Comparison of ENCODE assay signal across 8 cellular contexts in genomic region chr11:47399860-47400812, GRCh38. TPM values are rescaled to one million over a fixed set of nuclear protein-coding genes. Genes with fewer than 3 reads are reported as not detected.
DNase-seq lines count a peak whose midpoint lies in the region; ATAC-seq and TF ChIP-seq lines count a peak whose summit lies in the region.

No MANE protein-coding gene starts in this region.

- 0 out of 2 replicates have a peak, but pooled peaks cover 4% of the 10 kb centered on the region for H3K4me1 ChIP-seq in Caco-2
- peaks cover 6% of the 10 kb centered on the region for H3K4me1 ChIP-seq in prostate gland (replicated peaks)

- CTCF ChIA-PET in Caco-2 (lab: Charles Lee) = interaction anchor here (0.6 to 0.7 kb wide), 4 partner anchors 23 to 153 kb away, joined by 3 to 8 read pairs (median 4); no protein-coding TSS in a partner anchor

- no peaks in the 10 kb centered on the region for H3K9me3 ChIP-seq in Caco-2
- H3K9me3 ChIP-seq in prostate gland = no peaks in the 10 kb centered on the region

- TF ChIP-seq CTCF in Caco-2 (IDR thresholded peaks at IDR 0.05; ENCODE audit: insufficient read depth in 1 of 2, low read depth in 1 of 2, low read length in 1 of 2, severe bottlenecking in 1 of 2, unreplicated experiment in 1 of 2) = no peak
- no peak for TF ChIP-seq CTCF in foreskin fibroblast (IDR thresholded peaks at IDR 0.05; ENCODE audit: low read depth, low read length)
- TF ChIP-seq CTCF in prostate gland (IDR thresholded peaks at IDR 0.05) = no peak

- H3K27me3 Mint-ChIP-seq in Caco-2 (ENCODE audit: insufficient read depth, unreplicated experiment) = no peaks in the 10 kb centered on the region
- H3K27me3 Mint-ChIP-seq in activated T-cell treated with anti-CD3 and anti-CD28 coated beads, Interleukin-2, amount 50 U/mL, for 24 hours = no peaks in the 10 kb centered on the region

- intact Hi-C loops in Caco-2 (cut with micrococcal nuclease; ENCODE audit: unreplicated experiment) (no loop called here), prostate gland (cut with DNase I) (loop anchor here (10.0 kb wide), 1 partner anchor 155 kb away; the partner anchor contains the start of gene CELF1)

- no peaks in the 10 kb centered on the region for H3K4me1 Mint-ChIP-seq in Caco-2 (ENCODE audit: low read depth, unreplicated experiment)
- H3K4me1 Mint-ChIP-seq in activated T-cell treated with anti-CD3 and anti-CD28 coated beads, Interleukin-2, amount 50 U/mL, for 24 hours (ENCODE audit: low read depth) = peaks cover 18% of the 10 kb centered on the region

- peak overlapping the region; percentile 45 for H3K4me3 ChIP-seq in Caco-2 (ENCODE audit: low read depth, low read length)
- H3K4me3 ChIP-seq in foreskin fibroblast (ENCODE audit: low read depth in 1 of 2, low read length in 2 of 2) = peak overlapping the region; percentile 55 to 65
- H3K4me3 ChIP-seq in prostate gland = peak overlapping the region; percentile 42 to 53

- H3K27me3 ChIP-seq in Caco-2 (replicated peaks; ENCODE audit: control insufficient read depth, insufficient read depth, low read length) (no peaks in the 10 kb centered on the region), prostate gland (replicated peaks; ENCODE audit: insufficient read depth) (no peaks in the 10 kb centered on the region)

- H3K9me3 Mint-ChIP-seq in Caco-2 (ENCODE audit: unreplicated experiment) = no peaks in the 10 kb centered on the region
- H3K9me3 Mint-ChIP-seq in activated T-cell treated with anti-CD3 and anti-CD28 coated beads, Interleukin-2, amount 50 U/mL, for 24 hours = no peaks in the 10 kb centered on the region

- H3K36me3 Mint-ChIP-seq in Caco-2 (ENCODE audit: insufficient read depth, unreplicated experiment) = no peaks in the 10 kb centered on the region
- H3K36me3 Mint-ChIP-seq in activated T-cell treated with anti-CD3 and anti-CD28 coated beads, Interleukin-2, amount 50 U/mL, for 24 hours (ENCODE audit: low read depth) = no peaks in the 10 kb centered on the region

- peak; percentile 58 for ATAC-seq in GM19395 (IDR thresholded peaks at IDR 0.05; ENCODE audit: unreplicated experiment)
- peak; percentile 14 for ATAC-seq in HG03469 (IDR thresholded peaks at IDR 0.05; ENCODE audit: unreplicated experiment)

- peak; percentile 36 for TF ChIP-seq POLR2A in prostate gland (IDR thresholded peaks at IDR 0.05)

- BruUV-seq in Caco-2 (replicated peaks; lab: Mats Ljungman, UMichigan) = no TSS peak

- H3K36me3 ChIP-seq in Caco-2 (ENCODE audit: control insufficient read depth, insufficient read depth, low read length) (no peaks in the 10 kb centered on the region), prostate gland (no peaks in the 10 kb centered on the region)

- peak overlapping the region; percentile 79 to 81 for H3K27ac ChIP-seq in prostate gland

- no peak overlapping the region for H3K27ac Mint-ChIP-seq in Caco-2 (ENCODE audit: unreplicated experiment)
- peak overlapping the region; percentile 83 for H3K27ac Mint-ChIP-seq in activated T-cell treated with anti-CD3 and anti-CD28 coated beads, Interleukin-2, amount 50 U/mL, for 24 hours

- DNase-seq in Caco-2 = peak in 1 of 2 experiments; percentile 32
- peak; percentile 70 for DNase-seq in activated T-cell treated with anti-CD3 and anti-CD28 coated beads, Interleukin-2, amount 50 U/mL, for 24 hours
- no peak for DNase-seq in foreskin fibroblast
- no peak for DNase-seq in prostate gland (ENCODE audit: low spot score)
- DNase-seq in RKO (ENCODE audit: low spot score) = no peak
- no peak for DNase-seq in NCI-H1092 treated with DMSO at 0.1 percent for 48 hours (lab: John Stamatoyannopoulos, UW)

- WGBS in prostate gland = 5% methylated on average over 21 of the region's 47 CpGs

- POLR2A ChIA-PET in Caco-2 (lab: Charles Lee) = interaction anchor here (0.6 to 1.3 kb wide), 2 partner anchors 27 to 151 kb away, joined by 3 read pairs; partner anchors contain the start of genes ACP2 and PSMC3

- H3K4me3 Mint-ChIP-seq in Caco-2 (ENCODE audit: unreplicated experiment) = peak overlapping the region; percentile 73
- peak overlapping the region; percentile 69 for H3K4me3 Mint-ChIP-seq in activated T-cell treated with anti-CD3 and anti-CD28 coated beads, Interleukin-2, amount 50 U/mL, for 24 hours

RNA-seq across cellular contexts. Expression of gene SLC39A13, which starts 8.3 kb away (rescaled TPM):
- 27.1 and 30.8 TPM in 2 replicates for total RNA-seq in Caco-2 (2022)
- 10 to 100 TPM; 53.1 to 93.7 TPM for total RNA-seq in prostate gland

RNA-seq across cellular contexts. Expression of gene SPI1, which starts 21.8 kb away (rescaled TPM):
- total RNA-seq in Caco-2 (2022) = not detected in 2 replicates
- total RNA-seq in prostate gland = 10 to 100 TPM in 1 of 2 donors, 1 to 10 TPM in 1; 6.8 to 13.4 TPM

RNA-seq across cellular contexts. Expression of gene PSMC3, which starts 26.1 kb away (rescaled TPM):
- total RNA-seq in Caco-2 (2022) (191 and 196 TPM in 2 replicates), prostate gland (100 to 1,000 TPM in 1 of 2 donors, 10 to 100 TPM in 1; 99.2 to 133 TPM)

RNA-seq across cellular contexts. Expression of gene MYBPC3, which starts 47.6 kb away (rescaled TPM):
- total RNA-seq in Caco-2 (2022) (not detected in 2 replicates), prostate gland (under 1 TPM in 1 of 2 donors, not detected in 1; 0.91 TPM)

RNA-seq across cellular contexts. Expression of gene RAPSN, which starts 48.8 kb away (rescaled TPM):
- total RNA-seq in Caco-2 (2022) (0.93 and 2.0 TPM in 2 replicates), prostate gland (1 to 10 TPM in 1 of 2 donors, not detected in 1; 1.3 TPM)
